ENCODE assay signal across 8 cellular contexts in the genomic region with DNA sequence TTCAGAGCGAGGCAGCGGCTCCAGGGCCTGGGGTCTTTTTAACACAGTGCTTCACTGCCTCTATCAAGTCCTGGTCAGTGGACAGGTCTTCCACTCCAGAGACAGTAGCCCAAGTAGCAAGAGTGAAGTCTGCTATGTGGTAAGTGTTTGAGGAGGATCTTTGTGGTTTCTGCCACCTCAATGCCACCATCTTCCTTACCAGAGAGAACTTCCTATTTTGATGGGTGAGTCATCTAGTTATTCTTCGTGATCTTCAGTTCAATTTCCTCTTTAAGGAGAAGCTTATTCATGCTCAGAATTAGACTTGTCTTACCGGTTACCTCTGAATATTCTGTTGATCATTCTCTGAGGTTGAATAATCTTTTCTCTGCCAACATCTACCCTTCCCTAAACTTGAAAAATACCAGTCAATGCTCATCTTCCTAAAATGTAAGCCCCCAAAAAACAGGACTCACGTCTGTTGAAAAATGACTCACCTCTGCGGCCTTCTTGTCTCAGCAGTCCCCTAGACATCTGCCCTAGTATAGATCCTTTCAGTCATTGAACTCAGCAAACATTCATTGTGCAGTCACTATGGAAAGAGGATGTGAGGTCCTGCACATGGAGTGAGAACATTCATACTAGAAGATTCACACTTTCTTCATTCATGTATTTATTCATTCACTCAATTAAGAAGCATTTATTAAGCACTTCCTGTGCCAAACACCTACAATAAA. TPM values are rescaled to one million over a fixed set of nuclear protein-coding genes. Genes with fewer than 3 reads are reported as not detected.
DNase-seq lines count a peak whose midpoint lies in the region; ATAC-seq and TF ChIP-seq lines count a peak whose summit lies in the region.

No MANE protein-coding gene starts in this region.

- no peak overlapping the region for H3K9ac ChIP-seq in MM.1S (ENCODE audit: low read length)

- H3K27ac Mint-ChIP-seq in activated T-helper 17 cell treated with anti-CD3 and anti-CD28 coated beads, Interleukin-2, amount 50 U/mL, for 72 hours, result peak overlapping the region; percentile 78
- H3K27ac Mint-ChIP-seq in naive B cell, result peak overlapping the region; percentile 2 to 83 (median 37)

- H3K27me3 Mint-ChIP-seq in activated T-helper 17 cell treated with anti-CD3 and anti-CD28 coated beads, Interleukin-2, amount 50 U/mL, for 72 hours, result no peaks in the 10 kb centered on the region
- H3K27me3 Mint-ChIP-seq in naive B cell, result no peaks in the 10 kb centered on the region

- H4K20me1 ChIP-seq in MM.1S (ENCODE audit: insufficient read depth, low read length), result no peaks in the 10 kb centered on the region

- no peaks in the 10 kb centered on the region for H3F3A ChIP-seq in MM.1S (ENCODE audit: insufficient read depth, low read length)

- H3K9me3 Mint-ChIP-seq in activated T-helper 17 cell treated with anti-CD3 and anti-CD28 coated beads, Interleukin-2, amount 50 U/mL, for 72 hours, result no peaks in the 10 kb centered on the region
- peaks cover 0 to 1% (median 0%) of the 10 kb centered on the region in 7 donors for H3K9me3 Mint-ChIP-seq in naive B cell

- in situ Hi-C loops in HAP-1 (cut with MboI; ENCODE audit: low sequenced_read_pairs), result no loop called here

- H3K9me3 ChIP-seq in MM.1S (replicated peaks; ENCODE audit: insufficient read depth, low read length) (no peaks in the 10 kb centered on the region), HAP-1 (no peaks in the 10 kb centered on the region)

- H3K4me2 ChIP-seq in MM.1S (ENCODE audit: low read depth, low read length), result no peak overlapping the region

- H3K4me1 ChIP-seq in MM.1S (ENCODE audit: low read length) (no peaks in the 10 kb centered on the region), HAP-1 (no peaks in the 10 kb centered on the region)

- H3K27me3 ChIP-seq in MM.1S (replicated peaks; ENCODE audit: insufficient read depth, low read length) (no peaks in the 10 kb centered on the region), HAP-1 (ENCODE audit: low read depth) (no peaks in the 10 kb centered on the region)

- H3K4me3 Mint-ChIP-seq in activated T-helper 17 cell treated with anti-CD3 and anti-CD28 coated beads, Interleukin-2, amount 50 U/mL, for 72 hours, result peak overlapping the region; percentile 40
- peak overlapping the region in 1 of 8 donors; percentile 45 for H3K4me3 Mint-ChIP-seq in naive B cell

- peaks cover 30% of the 10 kb centered on the region for H3K4me1 Mint-ChIP-seq in activated T-helper 17 cell treated with anti-CD3 and anti-CD28 coated beads, Interleukin-2, amount 50 U/mL, for 72 hours
- H3K4me1 Mint-ChIP-seq in naive B cell, result peaks cover 24 to 26% (median 25%) of the 10 kb centered on the region in 3 donors

- peaks cover 6% of the 10 kb centered on the region for H3K36me3 Mint-ChIP-seq in activated T-helper 17 cell treated with anti-CD3 and anti-CD28 coated beads, Interleukin-2, amount 50 U/mL, for 72 hours (ENCODE audit: low read depth)
- H3K36me3 Mint-ChIP-seq in naive B cell, result no peaks in the 10 kb centered on the region

- ATAC-seq in Right ventricle myocardium superior (ENCODE audit: poor library complexity) (peak; percentile 28), naive B cell (ENCODE audit: low read depth in 2 of 2) (peak; percentile 55 to 63)
- peak; percentile 92 for ATAC-seq in activated T-helper 17 cell treated with anti-CD3 and anti-CD28 coated beads, Interleukin-2, amount 50 U/mL, for 72 hours (replicated peaks)

- DNase-seq in Right ventricle myocardium superior (no peak), cardiac septum (ENCODE audit: low spot score) (no peak), MM.1S (peak; percentile 27), naive B cell (peak; percentile 58), HAP-1 (ENCODE audit: low spot score in 2 of 2) (no peak), DMS79 treated with DMSO at 0.1 percent for 48 hours (lab: John Stamatoyannopoulos, UW) (no peak), NCI-H1048 (lab: John Stamatoyannopoulos, UW) (no peak)

- intact Hi-C loops in Right ventricle myocardium superior (cut with DNase I), result no loop called here
- intact Hi-C loops in cardiac septum (cut with DNase I), result no loop called here

- H3K79me2 ChIP-seq in MM.1S (ENCODE audit: low read length), result no peaks in the 10 kb centered on the region

- H2AFZ ChIP-seq in MM.1S (ENCODE audit: low read length), result no peak overlapping the region

- no peaks in the 10 kb centered on the region for H3K9me2 ChIP-seq in MM.1S (replicated peaks; ENCODE audit: insufficient read depth, low read length)

- H3K36me3 ChIP-seq in MM.1S (replicated peaks; ENCODE audit: insufficient read depth, low read length) (no peaks in the 10 kb centered on the region), HAP-1 (replicated peaks) (no peaks in the 10 kb centered on the region)

- TF ChIP-seq CTCF in MM.1S (IDR thresholded peaks at IDR 0.05; ENCODE audit: low read length), result no peak

- no peak overlapping the region for H3K27ac ChIP-seq in MM.1S (ENCODE audit: low read length)

- H3K4me3 ChIP-seq in MM.1S (ENCODE audit: low read length) (no peak overlapping the region), HAP-1 (no peak overlapping the region)

RNA-seq across cellular contexts. Expression of gene BCL6, which starts 32.2 kb away (rescaled TPM):
- total RNA-seq in Right ventricle myocardium superior, result 82.1 TPM
- 67.4 TPM for total RNA-seq in cardiac septum
- 100 to 1,000 TPM in 1 of 2 donors, 10 to 100 TPM in 1; 67.5 to 143 TPM for total RNA-seq in activated T-helper 17 cell treated with anti-CD3 and anti-CD28 coated beads, Interleukin-2, amount 50 U/mL, for 72 hours
- polyA plus RNA-seq in naive B cell (ENCODE audit: low read depth in 6 of 6), result 10 to 100 TPM; 20.7 to 39.3 (median 31.9) TPM

Comparison
In these comparisons a context has a peak if more than half of its experiments do, and no peak if none do; other contexts are left out.
1. ATAC-seq: peak in every context shown above with its lines; median percentile 92 in activated T-helper 17 cell treated with anti-CD3 and anti-CD28 coated beads, Interleukin-2, amount 50 U/mL, for 72 hours; 59 in naive B cell; 28 in Right ventricle myocardium superior.
2. DNase-seq: peak in MM.1S (single experiment) and naive B cell (single experiment); none in Right ventricle myocardium superior (single experiment), cardiac septum (single experiment), HAP-1 (0 of 2), DMS79 treated with DMSO at 0.1 percent for 48 hours (single experiment) and NCI-H1048 (single experiment).